In genomic region chr7:73979656-73980055, GRCh38 we compare ENCODE assay signal across 9 cellular contexts. TPM values are rescaled to one million over a fixed set of nuclear protein-coding genes. Genes with fewer than 3 reads are reported as not detected.
DNase-seq lines count a peak whose midpoint lies in the region; ATAC-seq, FAIRE-seq and TF ChIP-seq lines count a peak whose summit lies in the region.
"Not testable (repeated sequence)": the region's sequence is repeated elsewhere in the genome, so short reads cannot be mapped to it uniquely, and the experiment has no call there.
"Had no signal": no experiment of that assay in that cellular context is flagged by ENCODE, and none has a peak within 500 bp of the region (broad histone marks: within the 10 kb centered on the region; RNA-seq: fewer than 3 reads in every experiment).

No MANE protein-coding gene starts in this region.

- H4K20me1 ChIP-seq in BLaER1; HepG2 (ENCODE audit: insufficient read depth, low read length); osteoblast (ENCODE audit: insufficient read depth, low read length): not testable (repeated sequence)

- H3K27me3 Mint-ChIP-seq in WTC11 (ENCODE audit: low read depth), result not testable (repeated sequence)

- not testable (repeated sequence) for H3K27ac Mint-ChIP-seq in WTC11

- WGBS in HepG2 (ENCODE audit: low lambda C conversion rate), result 75% methylated on average over 9 of the region's 9 CpGs
- 89 to 98% methylated on average over 8 to 9 of the region's 9 CpGs for WGBS in transverse colon (ENCODE audit: low coverage in 1 of 2), 2 donors

- POLR2A ChIA-PET in WTC11 (lab: Charles Lee), result not testable (repeated sequence)
- POLR2A ChIA-PET in HepG2 (lab: Yijun Ruan, JAX), result interaction anchor here (1.0 to 1.3 kb wide), 3 partner anchors 109 to 113 kb away, joined by 3 to 11 read pairs (median 4); no protein-coding TSS in a partner anchor

- H3K4me3 ChIP-seq in BLaER1; coronary artery; HepG2 (replicated peaks in 1 of 3; ENCODE audit: insufficient read depth in 1 of 3, low read depth in 2 of 3, low read length in 3 of 3); osteoblast (ENCODE audit: insufficient read depth, low read length); transverse colon: not testable (repeated sequence)

- intact Hi-C loops in HepG2 (cut with micrococcal nuclease; ENCODE audit: unreplicated experiment); transverse colon (cut with DNase I; ENCODE audit: low total_unique reads): not testable (repeated sequence)

- H3K27me3 ChIP-seq in BLaER1; HepG2 (ENCODE audit: control insufficient read depth in 1 of 2, insufficient read depth in 2 of 2, low read length in 2 of 2); osteoblast (ENCODE audit: insufficient read depth, low read length); transverse colon: not testable (repeated sequence)

- not testable (repeated sequence) for TF ChIP-seq CTCF in GM13976 (IDR thresholded peaks at IDR 0.05; ENCODE audit: borderline replicate concordance, control extremely low read depth, extremely low read depth, insufficient read depth, missing control alignments); WTC11 (IDR thresholded peaks at IDR 0.05); coronary artery (IDR thresholded peaks at IDR 0.05); HepG2 (CRISPR knock-in tag; IDR thresholded peaks at IDR 0.05); osteoblast (IDR thresholded peaks at IDR 0.05; ENCODE audit: extremely low read depth, low read depth, low read length); transverse colon (IDR thresholded peaks at IDR 0.05)

- TF ChIP-seq EP300 in HepG2 (IDR thresholded peaks at IDR 0.05; ENCODE audit: low read depth in 2 of 2, low read length in 2 of 2); HepG2 (CRISPR knock-in tag; IDR thresholded peaks at IDR 0.05; ENCODE audit: borderline replicate concordance); transverse colon (IDR thresholded peaks at IDR 0.05; ENCODE audit: low read depth): not testable (repeated sequence)

- not testable (repeated sequence) for H3K79me2 ChIP-seq in HepG2 (ENCODE audit: insufficient read depth, low read length); osteoblast (ENCODE audit: insufficient read depth, low read length)

- H3K27ac ChIP-seq in BLaER1; coronary artery; osteoblast (ENCODE audit: low read depth, low read length): not testable (repeated sequence)
- H3K27ac ChIP-seq in HepG2 (ENCODE audit: extremely low read length, insufficient read depth, low read length) (peak overlapping the region; percentile 30), transverse colon (peak overlapping the region; percentile 40 to 78 (median 78))

- CTCF ChIA-PET in WTC11 (lab: Charles Lee) (interaction anchor here (0.7 to 2.4 kb wide), 35 partner anchors 9 to 241 kb away, joined by 3 to 35 read pairs (median 4); partner anchors contain the start of genes ABHD11 and METTL27), HepG2 (lab: Yijun Ruan, JAX; ENCODE audit: low intra/inter-chr PET ratio, low total read pairs) (interaction anchor here (1.6 kb wide), 1 partner anchor 113 kb away, joined by 12 read pairs; no protein-coding TSS in a partner anchor)

- not testable (repeated sequence) for FAIRE-seq in HepG2 (lab: Jason Lieb, UNC)

- H3K9me3 Mint-ChIP-seq in WTC11, result not testable (repeated sequence)

- peak overlapping the region; percentile 90; the same call in 1 of the 2 replicates for H3K4me2 ChIP-seq in BLaER1
- not testable (repeated sequence) for H3K4me2 ChIP-seq in HepG2 (ENCODE audit: low read depth, low read length); osteoblast (ENCODE audit: insufficient read depth, low read length)

- H3K9ac ChIP-seq in BLaER1; HepG2 (ENCODE audit: insufficient read depth, low read depth, low read length): not testable (repeated sequence)

- H3K4me1 ChIP-seq in BLaER1, result peaks cover 54% of the 10 kb centered on the region
- peaks cover 39% of the 10 kb centered on the region for H3K4me1 ChIP-seq in HepG2 (ENCODE audit: insufficient read depth, low read length)
- H3K4me1 ChIP-seq in osteoblast (ENCODE audit: insufficient read depth, low read length), result peaks cover 24% of the 10 kb centered on the region
- peaks cover 11 to 26% (median 19%) of the 10 kb centered on the region in 4 donors for H3K4me1 ChIP-seq in transverse colon

- not testable (repeated sequence) for TF ChIP-seq RAD21 in HepG2 (CRISPR knock-in tag; IDR thresholded peaks at IDR 0.05)

- not testable (repeated sequence) for H3K4me3 Mint-ChIP-seq in WTC11

- DNase-seq in GM13976 (ENCODE audit: low spot score) (peak; percentile 8), coronary artery (ENCODE audit: low spot score) (peak; percentile 22), osteoblast (ENCODE audit: insufficient read length, low spot score, missing footprints) (peak; percentile 58), transverse colon (peak; percentile 4)
- DNase-seq in WTC11 (ENCODE audit: low spot score); HepG2 (ENCODE audit: low spot score): not testable (repeated sequence)

- H3K9me3 ChIP-seq in BLaER1; HepG2 (ENCODE audit: low read length); osteoblast (ENCODE audit: low read depth, low read length); transverse colon: not testable (repeated sequence)

- in situ Hi-C loops in GM13976 (cut with MboI; ENCODE audit: low sequenced_read_pairs, unreplicated experiment); HepG2 (cut with HindIII; ENCODE audit: extremely low pct_ligation_motif_present, low pct_unique_long_range_greater_than_20kb); transverse colon (cut with MboI; ENCODE audit: low pct_ligation_motif_present in 1 of 4, low pct_unique_long_range_greater_than_20kb in 1 of 4, low sequenced_read_pairs in 3 of 4): not testable (repeated sequence)

- not testable (repeated sequence) for H3K36me3 Mint-ChIP-seq in WTC11

- not testable (repeated sequence) for ATAC-seq in WTC11, HepG2

- not testable (repeated sequence) for TF ChIP-seq POLR2A in HepG2 (IDR thresholded peaks at IDR 0.05; ENCODE audit: insufficient read depth in 1 of 2, low read depth in 2 of 2, low read length in 2 of 2); transverse colon (IDR thresholded peaks at IDR 0.05)

- H3K36me3 ChIP-seq in BLaER1; HepG2 (replicated peaks in 1 of 2; ENCODE audit: control insufficient read depth in 1 of 2, insufficient read depth in 2 of 2, low read length in 2 of 2); osteoblast (ENCODE audit: insufficient read depth, low read length); transverse colon: not testable (repeated sequence)

- not testable (repeated sequence) for H3K4me1 Mint-ChIP-seq in WTC11

- not testable (repeated sequence) for BruUV-seq in HepG2 (replicated peaks; lab: Mats Ljungman, UMichigan)

- H2AFZ ChIP-seq in HepG2 (ENCODE audit: low read length); osteoblast (ENCODE audit: low read length): not testable (repeated sequence)

TF ChIP-seq in WTC11, 78 proteins besides CTCF, POLR2A, EP300 and RAD21:
- TF ChIP-seq ZNF121 (CRISPR knock-in tag; IDR thresholded peaks at IDR 0.05), result 0 out of 2 replicates have a peak, but pooled peaks have one; percentile 0

RNA-seq across cellular contexts. Expression of gene ELN, which starts 48.3 kb away (rescaled TPM):
- 3.3 to 5.4 TPM (median 3.9 TPM) in 3 replicates for total RNA-seq in WTC11 (2021)
- total RNA-seq in HepG2 (2016; rRNA removed; fragmentation: Illumina TruSeq; extraction: Trizol), result 0.08 and 0.15 TPM in 2 replicates
- total RNA-seq in HepG2 (2016; cell fraction: cytosol; rRNA removed; fragmentation: Illumina TruSeq; extraction: Trizol; ENCODE audit: low read depth), result not detected in 2 replicates
- 0.12 and 0.15 TPM in 2 replicates for total RNA-seq in HepG2 (2016; cell fraction: insoluble cytoplasmic fraction; rRNA removed; fragmentation: Illumina TruSeq; extraction: Trizol)
- total RNA-seq in HepG2 (2016; cell fraction: membrane; rRNA removed; fragmentation: Illumina TruSeq; extraction: Trizol), result 0.10 TPM in 1 of 2 replicates, not detected in the other
- total RNA-seq in HepG2 (2016; cell fraction: nucleus; rRNA removed; fragmentation: Illumina TruSeq; extraction: Trizol), result not detected in 2 replicates
- 0.37 and 0.46 TPM in 2 replicates for polyA plus RNA-seq in HepG2 (2011; rRNA removed)
- 0.28 and 0.43 TPM in 2 replicates for polyA plus RNA-seq in HepG2 (2011; cell fraction: cytosol; rRNA removed)
- 0.21 and 0.71 TPM in 2 replicates for polyA plus RNA-seq in HepG2 (2011; cell fraction: nucleus; rRNA removed)
- 0.24 and 0.31 TPM in 2 replicates for polyA plus RNA-seq in HepG2 (2012)
- polyA plus RNA-seq in HepG2 (2016; cell fraction: cytosol; fragmentation: Illumina TruSeq; extraction: Trizol; ENCODE audit: low read depth), result 0.03 and 0.06 TPM in 2 replicates
- polyA plus RNA-seq in HepG2 (2016; cell fraction: insoluble cytoplasmic fraction; fragmentation: Illumina TruSeq; extraction: Trizol; ENCODE audit: low read depth), result 0.22 and 0.34 TPM in 2 replicates
- polyA plus RNA-seq in HepG2 (2016; cell fraction: membrane; fragmentation: Illumina TruSeq; extraction: Trizol; ENCODE audit: low read depth), result 0.05 and 0.07 TPM in 2 replicates
- polyA plus RNA-seq in HepG2 (2016; cell fraction: nucleus; fragmentation: Illumina TruSeq; extraction: Trizol; ENCODE audit: insufficient read depth, low read depth), result 0.33 TPM in 2 replicates
- polyA minus RNA-seq in HepG2 (2011; rRNA and poly(A)+ RNA removed; ENCODE audit: low replicate concordance), result 0.05 and 0.12 TPM in 2 replicates
- polyA minus RNA-seq in HepG2 (2011; cell fraction: cytosol; rRNA and poly(A)+ RNA removed), result 0.62 TPM in 1 of 2 replicates, not detected in the other
- not detected in 2 replicates for polyA minus RNA-seq in HepG2 (2011; cell fraction: nucleus; rRNA and poly(A)+ RNA removed)
- 69.1 and 113 TPM in 2 replicates for total RNA-seq in osteoblast
- 100 to 1,000 TPM in 1 of 4 donors, 10 to 100 TPM in 2, 1 to 10 TPM in 1; 8.4 to 147 (median 25.8) TPM for total RNA-seq in transverse colon
- total RNA-seq: CD8-positive, alpha-beta T cell; H4 had no signal
